ENCODE assay signal across 8 cellular contexts in the genomic region with DNA sequence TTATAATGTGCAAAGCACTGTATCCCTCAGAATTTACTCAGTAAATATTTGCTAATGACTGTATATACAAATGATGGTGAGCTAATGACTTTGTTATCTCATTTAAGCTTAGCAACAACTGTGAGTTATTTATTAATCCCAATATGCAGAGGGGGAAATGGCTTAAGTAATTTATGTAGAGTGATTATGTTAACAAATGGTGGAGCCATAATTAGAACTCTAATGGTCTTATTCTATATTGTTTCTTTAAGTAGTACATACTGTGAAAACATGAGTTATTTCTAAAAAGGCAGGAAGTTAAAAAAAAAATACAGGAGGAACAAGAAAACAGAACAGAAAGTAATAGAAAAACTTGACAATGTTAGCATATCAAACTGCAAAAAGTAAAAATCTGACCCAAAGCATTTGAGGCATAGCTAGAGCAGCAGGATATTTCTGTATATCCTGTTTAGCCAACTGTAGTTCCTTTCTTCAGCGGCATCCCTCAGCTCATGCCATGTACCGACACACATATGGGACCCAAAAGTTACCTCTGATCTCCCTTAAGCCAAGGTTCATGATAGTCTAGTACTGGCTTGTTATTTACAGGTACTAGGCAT.
DNase-seq lines count a peak whose midpoint lies in the region; ATAC-seq, FAIRE-seq and TF ChIP-seq lines count a peak whose summit lies in the region.

No MANE protein-coding gene starts in this region.

- no peaks in the 10 kb centered on the region; a peak in 1 of 22 replicates for H4K20me1 ChIP-seq in BLaER1 treated with 17β-estradiol and CSF1 and Interleukin-3, amounts not matched to agents 10 nM and 100 nM

- H3K9ac ChIP-seq in BLaER1 treated with 17β-estradiol and CSF1 and Interleukin-3, amounts not matched to agents 10 nM and 100 nM: peak overlapping the region; percentile 53 to 75 (median 71)

- peak overlapping the region; percentile 71 to 86 (median 81) for H3K27ac ChIP-seq in BLaER1 treated with 17β-estradiol and CSF1 and Interleukin-3, amounts not matched to agents 10 nM and 100 nM
- no peak overlapping the region for H3K27ac ChIP-seq in SJCRH30

- H3K4me2 ChIP-seq in BLaER1 treated with 17β-estradiol and CSF1 and Interleukin-3, amounts not matched to agents 10 nM and 100 nM: peak overlapping the region; percentile 80 to 98 (median 89)

- no peaks in the 10 kb centered on the region for H3K27me3 ChIP-seq in BLaER1 treated with 17β-estradiol and CSF1 and Interleukin-3, amounts not matched to agents 10 nM and 100 nM
- H3K27me3 ChIP-seq in bronchial epithelial cell (ENCODE audit: control insufficient read depth, insufficient read depth, low read length): no peaks in the 10 kb centered on the region
- no peaks in the 10 kb centered on the region for H3K27me3 ChIP-seq in SJCRH30

- peaks cover 36 to 80% (median 46%) of the 10 kb centered on the region in 10 experiments for H3K4me1 ChIP-seq in BLaER1 treated with 17β-estradiol and CSF1 and Interleukin-3, amounts not matched to agents 10 nM and 100 nM
- H3K4me1 ChIP-seq in SJCRH30: 0 out of 2 replicates have a peak, but pooled peaks cover 3% of the 10 kb centered on the region

- POLR2A ChIA-PET in HEK293T (lab: Yijun Ruan, JAX): no interaction called here

- CTCF ChIA-PET in HEK293T (lab: Yijun Ruan, JAX): interaction anchor here (0.7 to 1.5 kb wide), 2 partner anchors 144 to 189 kb away, joined by 7 to 14 read pairs; no protein-coding TSS in a partner anchor

- peaks cover 5 to 28% (median 23%) of the 10 kb centered on the region in 11 experiments; a peak in 21 of 22 replicates for H3K9me3 ChIP-seq in BLaER1 treated with 17β-estradiol and CSF1 and Interleukin-3, amounts not matched to agents 10 nM and 100 nM (replicated peaks in 1 of 11)
- H3K9me3 ChIP-seq in SJCRH30 (replicated peaks): no peaks in the 10 kb centered on the region

- ATAC-seq in GM19372 (IDR thresholded peaks at IDR 0.05; ENCODE audit: low read depth, unreplicated experiment) (peak; percentile 77), HG03457 (IDR thresholded peaks at IDR 0.05; ENCODE audit: unreplicated experiment) (peak; percentile 68)

- FAIRE-seq in bronchial epithelial cell (lab: Jason Lieb, UNC): no peak

- TF ChIP-seq CTCF in bronchial epithelial cell (IDR thresholded peaks at IDR 0.05; ENCODE audit: insufficient read depth, low read length, severe bottlenecking): no peak

- H3K36me3 ChIP-seq in BLaER1 treated with 17β-estradiol and CSF1 and Interleukin-3, amounts not matched to agents 10 nM and 100 nM: peaks cover 15 to 26% (median 18%) of the 10 kb centered on the region in 11 experiments; a peak in 20 of 22 replicates
- H3K36me3 ChIP-seq in bronchial epithelial cell (ENCODE audit: control insufficient read depth, insufficient read depth, low read length) (no peaks in the 10 kb centered on the region), SJCRH30 (no peaks in the 10 kb centered on the region)

- H3K4me3 ChIP-seq in BLaER1 treated with 17β-estradiol and CSF1 and Interleukin-3, amounts not matched to agents 10 nM and 100 nM: peak overlapping the region; percentile 22 to 58 (median 44); a peak in 16 of 20 replicates
- no peak overlapping the region for H3K4me3 ChIP-seq in bronchial epithelial cell (ENCODE audit: low read depth, low read length)
- no peak overlapping the region for H3K4me3 ChIP-seq in SJCRH30

- DNase-seq in bronchial epithelial cell (ENCODE audit: low read depth) (peak; percentile 15), NK-92 (lab: John Stamatoyannopoulos, UW; ENCODE audit: unreplicated experiment) (no peak), SJCRH30 (no peak), HEK293T (ENCODE audit: extremely low spot score) (no peak)
- DNase-seq in activated CD4-positive, CD25-positive, alpha-beta regulatory T cell (lab: John Stamatoyannopoulos, UW): no peak

TF ChIP-seq in HEK293T, 16 proteins besides CTCF, POLR2A, EP300 and RAD21:
- TF ChIP-seq FOXA1 (IDR thresholded peaks at IDR 0.05) (no peak), CTBP1 (IDR thresholded peaks at IDR 0.05; ENCODE audit: borderline replicate concordance) (no peak), HDGF (IDR thresholded peaks at IDR 0.05; ENCODE audit: borderline replicate concordance) (no peak), NFRKB (IDR thresholded peaks at IDR 0.05) (no peak), FOXM1 (IDR thresholded peaks at IDR 0.05; ENCODE audit: borderline replicate concordance) (no peak), ARNT (IDR thresholded peaks at IDR 0.05) (no peak), BHLHE40 (IDR thresholded peaks at IDR 0.05; ENCODE audit: borderline replicate concordance) (no peak), SUZ12 (IDR thresholded peaks at IDR 0.05) (no peak), ELF4 (IDR thresholded peaks at IDR 0.05) (no peak), SP1 (IDR thresholded peaks at IDR 0.05) (no peak), FOXK2 (IDR thresholded peaks at IDR 0.05) (no peak), TARDBP (IDR thresholded peaks at IDR 0.05) (no peak), L3MBTL2 (conservative IDR thresholded peaks at IDR 0.05) (no peak), LEF1 (IDR thresholded peaks at IDR 0.05; ENCODE audit: borderline replicate concordance) (no peak), ZNF384 (IDR thresholded peaks at IDR 0.05) (no peak)
- TF ChIP-seq, protein P1, sequence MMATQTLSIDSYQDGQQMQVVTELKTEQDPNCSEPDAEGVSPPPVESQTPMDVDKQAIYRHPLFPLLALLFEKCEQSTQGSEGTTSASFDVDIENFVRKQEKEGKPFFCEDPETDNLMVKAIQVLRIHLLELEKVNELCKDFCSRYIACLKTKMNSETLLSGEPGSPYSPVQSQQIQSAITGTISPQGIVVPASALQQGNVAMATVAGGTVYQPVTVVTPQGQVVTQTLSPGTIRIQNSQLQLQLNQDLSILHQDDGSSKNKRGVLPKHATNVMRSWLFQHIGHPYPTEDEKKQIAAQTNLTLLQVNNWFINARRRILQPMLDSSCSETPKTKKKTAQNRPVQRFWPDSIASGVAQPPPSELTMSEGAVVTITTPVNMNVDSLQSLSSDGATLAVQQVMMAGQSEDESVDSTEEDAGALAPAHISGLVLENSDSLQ (IDR thresholded peaks at IDR 0.05): no peak

Comparison
In these comparisons a context has a peak if more than half of its experiments do, and no peak if none do; other contexts are left out.
1. H3K4me3 ChIP-seq: peak in BLaER1 treated with 17β-estradiol and CSF1 and Interleukin-3, amounts not matched to agents 10 nM and 100 nM (10 of 10); none in bronchial epithelial cell (single experiment) and SJCRH30 (single experiment).